Comparison of ENCODE assay signal across 9 cellular contexts in the genomic region with DNA sequence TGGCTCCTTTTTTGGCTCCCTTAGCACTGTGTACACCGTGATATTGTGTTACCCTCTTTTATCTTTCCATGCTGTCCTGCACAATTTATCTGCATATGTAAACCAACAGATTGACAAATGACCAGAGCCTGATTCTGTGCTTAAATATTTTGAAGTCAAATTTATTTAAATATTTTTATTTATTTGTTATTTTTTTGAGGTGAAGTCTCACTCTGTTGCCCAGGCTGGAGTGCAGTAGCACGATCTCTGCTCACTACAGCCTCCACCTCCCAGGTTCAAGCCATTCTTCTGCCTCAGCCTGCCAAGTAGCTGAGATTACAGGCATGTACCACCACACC. TPM values are rescaled to one million over a fixed set of nuclear protein-coding genes. Genes with fewer than 3 reads are reported as not detected.
DNase-seq lines count a peak whose midpoint lies in the region; ATAC-seq lines count a peak whose summit lies in the region.
"Had no signal": no experiment of that assay in that cellular context is flagged by ENCODE, and none has a peak within 500 bp of the region (broad histone marks: within the 10 kb centered on the region; RNA-seq: fewer than 3 reads in every experiment).

No MANE protein-coding gene starts in this region.

- H3K36me3 Mint-ChIP-seq in activated naive CD4-positive, alpha-beta T cell treated with anti-CD3 and anti-CD28 coated beads, Interleukin-2, amount 10 ng/mL, durations not matched to agents 7 days and 5 days = peaks cover 55% of the 10 kb centered on the region
- H3K36me3 Mint-ChIP-seq in activated naive CD8-positive, alpha-beta T cell treated with anti-CD3 and anti-CD28 coated beads, Interleukin-2, amount 50 U/mL, for 24 hours (ENCODE audit: low read depth) = peaks cover 56% of the 10 kb centered on the region
- H3K36me3 Mint-ChIP-seq in T-helper 17 cell (ENCODE audit: low read depth) = peaks cover 21% of the 10 kb centered on the region

- CTCF ChIA-PET in activated naive CD4-positive, alpha-beta T cell treated with anti-CD3 and anti-CD28 coated beads, Interleukin-2, amount 10 ng/mL, durations not matched to agents 7 days and 5 days (lab: Charles Lee) = interaction anchor here (0.6 to 9.9 kb wide), 21 partner anchors 12 to 221 kb away, joined by 3 to 315 read pairs (median 4); partner anchors contain the start of genes PMF1, SEMA4A and SMG5

- DNase-seq in activated naive CD4-positive, alpha-beta T cell treated with anti-CD3 and anti-CD28 coated beads, Interleukin-2, amount 10 ng/mL, durations not matched to agents 7 days and 5 days = no peak
- DNase-seq in activated naive CD4-positive, alpha-beta T cell treated with anti-CD3 and anti-CD28 coated beads, Interleukin-2, amount 50 U/mL, for 16 hours = no peak
- DNase-seq in activated naive CD8-positive, alpha-beta T cell treated with anti-CD3 and anti-CD28 coated beads, Interleukin-2, amount 50 U/mL, for 24 hours = no peak
- DNase-seq in substantia nigra (lab: John Stamatoyannopoulos, UW) (no peak), activated gamma-delta T cell treated with Interleukin-2 at 50 U/mL for 16 hours (no peak), T-helper 17 cell (no peak)

- H3K9me3 Mint-ChIP-seq in activated naive CD4-positive, alpha-beta T cell treated with anti-CD3 and anti-CD28 coated beads, Interleukin-2, amount 10 ng/mL, durations not matched to agents 7 days and 5 days = no peaks in the 10 kb centered on the region
- H3K9me3 Mint-ChIP-seq in activated naive CD8-positive, alpha-beta T cell treated with anti-CD3 and anti-CD28 coated beads, Interleukin-2, amount 50 U/mL, for 24 hours = no peaks in the 10 kb centered on the region
- H3K9me3 Mint-ChIP-seq: effector memory CD8-positive, alpha-beta T cell had no signal

- H3K27me3 Mint-ChIP-seq in activated naive CD4-positive, alpha-beta T cell treated with anti-CD3 and anti-CD28 coated beads, Interleukin-2, amount 10 ng/mL, durations not matched to agents 7 days and 5 days = no peaks in the 10 kb centered on the region
- H3K27me3 Mint-ChIP-seq in activated naive CD8-positive, alpha-beta T cell treated with anti-CD3 and anti-CD28 coated beads, Interleukin-2, amount 50 U/mL, for 24 hours = no peaks in the 10 kb centered on the region
- no peaks in the 10 kb centered on the region for H3K27me3 Mint-ChIP-seq in T-helper 17 cell
- H3K27me3 Mint-ChIP-seq: effector memory CD8-positive, alpha-beta T cell had no signal

- ATAC-seq in HG03432 (IDR thresholded peaks at IDR 0.05; ENCODE audit: unreplicated experiment) (peak; percentile 5), GM21786 (IDR thresholded peaks at IDR 0.05; ENCODE audit: unreplicated experiment) (no peak), T-helper 17 cell (no peak)
- no peak for ATAC-seq in activated naive CD8-positive, alpha-beta T cell treated with anti-CD3 and anti-CD28 coated beads, Interleukin-2, amount 50 U/mL, for 24 hours

- no peaks in the 10 kb centered on the region for H3K9me3 ChIP-seq in T-helper 17 cell (ENCODE audit: control insufficient read depth, low read length, poor library complexity, severe bottlenecking)

- H3K27ac ChIP-seq in substantia nigra (ENCODE audit: low read depth, low read length, poor library complexity, severe bottlenecking) = peak overlapping the region; percentile 76

- no peak overlapping the region for H3K4me3 Mint-ChIP-seq in activated naive CD4-positive, alpha-beta T cell treated with anti-CD3 and anti-CD28 coated beads, Interleukin-2, amount 10 ng/mL, durations not matched to agents 7 days and 5 days
- peak overlapping the region; percentile 53 for H3K4me3 Mint-ChIP-seq in activated naive CD8-positive, alpha-beta T cell treated with anti-CD3 and anti-CD28 coated beads, Interleukin-2, amount 50 U/mL, for 24 hours
- H3K4me3 Mint-ChIP-seq in T-helper 17 cell = no peak overlapping the region
- H3K4me3 Mint-ChIP-seq: effector memory CD8-positive, alpha-beta T cell had no signal

- H3K27ac Mint-ChIP-seq in activated naive CD4-positive, alpha-beta T cell treated with anti-CD3 and anti-CD28 coated beads, Interleukin-2, amount 10 ng/mL, durations not matched to agents 7 days and 5 days = peak overlapping the region; percentile 89
- H3K27ac Mint-ChIP-seq in activated naive CD8-positive, alpha-beta T cell treated with anti-CD3 and anti-CD28 coated beads, Interleukin-2, amount 50 U/mL, for 24 hours = peak overlapping the region; percentile 90
- no peak overlapping the region for H3K27ac Mint-ChIP-seq in T-helper 17 cell

- H3K4me1 Mint-ChIP-seq in activated naive CD4-positive, alpha-beta T cell treated with anti-CD3 and anti-CD28 coated beads, Interleukin-2, amount 10 ng/mL, durations not matched to agents 7 days and 5 days = peaks cover 51% of the 10 kb centered on the region
- H3K4me1 Mint-ChIP-seq in activated naive CD8-positive, alpha-beta T cell treated with anti-CD3 and anti-CD28 coated beads, Interleukin-2, amount 50 U/mL, for 24 hours = peaks cover 66% of the 10 kb centered on the region
- peaks cover 36% of the 10 kb centered on the region for H3K4me1 Mint-ChIP-seq in T-helper 17 cell

RNA-seq across cellular contexts. Expression of gene PMF1, which starts 12.8 kb away (rescaled TPM):
- 10 to 100 TPM; 59.1 to 73.2 TPM for total RNA-seq in T-helper 17 cell

RNA-seq across cellular contexts. Expression of gene BGLAP, which starts 16.3 kb away (rescaled TPM):
- total RNA-seq in T-helper 17 cell = 1 to 10 TPM; 1.1 to 3.7 TPM

RNA-seq across cellular contexts. Expression of gene PAQR6, which starts 22.2 kb away (rescaled TPM):
- 1 to 10 TPM; 2.8 to 3.1 TPM for total RNA-seq in T-helper 17 cell

RNA-seq across cellular contexts. Expression of gene SLC25A44, which starts 31.7 kb away (rescaled TPM):
- 10 to 100 TPM; 14.4 to 21.6 TPM for total RNA-seq in T-helper 17 cell

RNA-seq across cellular contexts. Expression of gene SMG5, which starts 57.0 kb away (rescaled TPM):
- total RNA-seq in T-helper 17 cell = 10 to 100 TPM; 59.0 to 79.2 TPM
